Comparison of ENCODE assay signal across 16 cellular contexts in genomic region chr12:70444903-70445302, GRCh38.
"Had no signal": no experiment of that assay in that cellular context is flagged by ENCODE, and none has a peak within 500 bp of the region (broad histone marks: within the 10 kb centered on the region; RNA-seq: fewer than 3 reads in every experiment).

No MANE protein-coding gene starts in this region.

- H3K27me3 ChIP-seq: breast epithelium, gastrocnemius medialis, testis had no signal

- H3K36me3 ChIP-seq: breast epithelium, gastrocnemius medialis had no signal

- H3K27ac Mint-ChIP-seq: activated CD4-positive, alpha-beta memory T cell treated with anti-CD3 and anti-CD28 coated beads for 36 hours; activated naive CD8-positive, alpha-beta T cell treated with anti-CD3 and anti-CD28 coated beads, Interleukin-2, amount 10 ng/mL, durations not matched to agents 7 days and 5 days; naive thymus-derived CD4-positive, alpha-beta T cell; stimulated activated naive CD8-positive, alpha-beta T cell treated with anti-CD3 and anti-CD28 coated beads, Interleukin-15, amount 100 ng/mL, for 72 hours had no signal

- H3K27ac ChIP-seq: breast epithelium, gastrocnemius medialis, parathyroid adenoma, testis had no signal

- H3K79me2 ChIP-seq: parathyroid adenoma had no signal

- H3K36me3 Mint-ChIP-seq: activated CD4-positive, alpha-beta memory T cell treated with anti-CD3 and anti-CD28 coated beads for 36 hours; activated naive CD8-positive, alpha-beta T cell treated with anti-CD3 and anti-CD28 coated beads, Interleukin-2, amount 10 ng/mL, durations not matched to agents 7 days and 5 days had no signal

- H3K4me3 Mint-ChIP-seq: activated CD4-positive, alpha-beta memory T cell treated with anti-CD3 and anti-CD28 coated beads for 36 hours; activated naive CD8-positive, alpha-beta T cell treated with anti-CD3 and anti-CD28 coated beads, Interleukin-2, amount 10 ng/mL, durations not matched to agents 7 days and 5 days; activated T-cell treated with anti-CD3 and anti-CD28 coated beads, Interleukin-2, amount 50 U/mL, for 4 hours; naive thymus-derived CD4-positive, alpha-beta T cell; stimulated activated naive CD8-positive, alpha-beta T cell treated with anti-CD3 and anti-CD28 coated beads, Interleukin-15, amount 100 ng/mL, for 72 hours had no signal

- H3K9ac ChIP-seq: parathyroid adenoma had no signal

- H3K4me1 ChIP-seq: breast epithelium, gastrocnemius medialis, parathyroid adenoma had no signal

- ATAC-seq: activated T-cell treated with anti-CD3 and anti-CD28 coated beads, Interleukin-2, amount 50 U/mL, for 4 hours; gastrocnemius medialis; naive thymus-derived CD4-positive, alpha-beta T cell; stimulated activated naive CD8-positive, alpha-beta T cell treated with anti-CD3 and anti-CD28 coated beads, Interleukin-15, amount 100 ng/mL, for 72 hours had no signal

- H3K9me3 ChIP-seq: gastrocnemius medialis, testis had no signal

- DNase-seq: activated CD4-positive, alpha-beta memory T cell treated with anti-CD3 and anti-CD28 coated beads for 36 hours; activated gamma-delta T cell; activated naive CD8-positive, alpha-beta T cell treated with anti-CD3 and anti-CD28 coated beads, Interleukin-2, amount 10 ng/mL, durations not matched to agents 7 days and 5 days; activated T-cell treated with anti-CD3 and anti-CD28 coated beads, Interleukin-2, amount 50 U/mL, for 4 hours; aorta; gastrocnemius medialis; hippocampal formation; naive thymus-derived CD4-positive, alpha-beta T cell; retina; stimulated activated CD4-positive, alpha-beta T cell treated with anti-CD3 and anti-CD28 coated beads, Interleukin-15, amount 100 ng/mL, for 24 hours; stimulated activated CD4-positive, alpha-beta T cell treated with anti-CD3 and anti-CD28 coated beads, Interleukin-4, amount 100 ng/mL, for 4 hours; stimulated activated naive CD8-positive, alpha-beta T cell treated with anti-CD3 and anti-CD28 coated beads, Interleukin-15, amount 100 ng/mL, for 72 hours; T-helper 2 cell; testis had no signal

- H2AFZ ChIP-seq: parathyroid adenoma had no signal

- H3K4me3 ChIP-seq: breast epithelium, gastrocnemius medialis, testis had no signal

- H3K4me1 Mint-ChIP-seq: activated naive CD8-positive, alpha-beta T cell treated with anti-CD3 and anti-CD28 coated beads, Interleukin-2, amount 10 ng/mL, durations not matched to agents 7 days and 5 days; naive thymus-derived CD4-positive, alpha-beta T cell; stimulated activated naive CD8-positive, alpha-beta T cell treated with anti-CD3 and anti-CD28 coated beads, Interleukin-15, amount 100 ng/mL, for 72 hours had no signal

- H3K27me3 Mint-ChIP-seq: activated naive CD8-positive, alpha-beta T cell treated with anti-CD3 and anti-CD28 coated beads, Interleukin-2, amount 10 ng/mL, durations not matched to agents 7 days and 5 days; stimulated activated naive CD8-positive, alpha-beta T cell treated with anti-CD3 and anti-CD28 coated beads, Interleukin-15, amount 100 ng/mL, for 72 hours had no signal
